24 cellular contexts compared by ENCODE assay signal in the genomic region with DNA sequence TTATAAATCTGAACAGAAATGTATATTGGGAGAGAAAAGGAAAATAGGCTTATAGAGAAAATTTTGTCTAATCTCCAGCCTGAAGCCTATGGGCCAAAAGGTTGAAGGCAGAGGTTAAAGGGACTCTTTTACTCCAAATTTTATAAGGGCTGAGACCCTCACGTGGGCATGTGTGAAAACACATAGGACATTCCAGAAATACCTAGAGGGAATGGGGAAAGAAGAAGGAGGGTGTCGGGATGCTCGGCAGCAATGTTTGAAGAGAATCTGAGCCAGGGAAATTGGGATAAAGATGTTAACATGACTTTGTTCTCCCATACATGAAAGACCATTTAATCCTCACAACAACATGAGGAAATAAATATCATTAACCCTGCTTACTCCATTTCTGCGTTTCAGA.
"Had no signal": no experiment of that assay in that cellular context is flagged by ENCODE, and none has a peak within 500 bp of the region (broad histone marks: within the 10 kb centered on the region; RNA-seq: fewer than 3 reads in every experiment).

No MANE protein-coding gene starts in this region.

- H3K36me3 ChIP-seq: SJSA1 had no signal

- H3K4me2 ChIP-seq: KMS-11 had no signal

- H3K9me3 ChIP-seq: SJSA1 had no signal

- DNase-seq: MV-4-11, NCI-H1048, NCI-H1105, NCI-H1417, NCI-H1436 treated with DMSO at 0.1 percent for 48 hours, NCI-H1694, NCI-H187 treated with DMSO at 0.1 percent for 48 hours, NCI-H2081, NCI-H2171, NCI-H226, NCI-H446, NCI-H510A, NCI-H524 treated with DMSO at 0.1 percent for 48 hours, NCI-H69, NCI-H774, Right ventricle myocardium superior, RPMI8226, SIG-M5 had no signal

- FAIRE-seq: HTR-8/SVneo, K562, RCC 7860 had no signal

- H3K4me3 ChIP-seq: K562, SJSA1, SK-N-MC had no signal

- H3K9ac ChIP-seq: KMS-11 had no signal

- ATAC-seq: K562 had no signal

- H3K27ac ChIP-seq: KMS-11, SJSA1, SK-N-MC had no signal

- H3K27me3 ChIP-seq: SJSA1 had no signal
